ENCODE assay signal across 8 cellular contexts in the genomic region with DNA sequence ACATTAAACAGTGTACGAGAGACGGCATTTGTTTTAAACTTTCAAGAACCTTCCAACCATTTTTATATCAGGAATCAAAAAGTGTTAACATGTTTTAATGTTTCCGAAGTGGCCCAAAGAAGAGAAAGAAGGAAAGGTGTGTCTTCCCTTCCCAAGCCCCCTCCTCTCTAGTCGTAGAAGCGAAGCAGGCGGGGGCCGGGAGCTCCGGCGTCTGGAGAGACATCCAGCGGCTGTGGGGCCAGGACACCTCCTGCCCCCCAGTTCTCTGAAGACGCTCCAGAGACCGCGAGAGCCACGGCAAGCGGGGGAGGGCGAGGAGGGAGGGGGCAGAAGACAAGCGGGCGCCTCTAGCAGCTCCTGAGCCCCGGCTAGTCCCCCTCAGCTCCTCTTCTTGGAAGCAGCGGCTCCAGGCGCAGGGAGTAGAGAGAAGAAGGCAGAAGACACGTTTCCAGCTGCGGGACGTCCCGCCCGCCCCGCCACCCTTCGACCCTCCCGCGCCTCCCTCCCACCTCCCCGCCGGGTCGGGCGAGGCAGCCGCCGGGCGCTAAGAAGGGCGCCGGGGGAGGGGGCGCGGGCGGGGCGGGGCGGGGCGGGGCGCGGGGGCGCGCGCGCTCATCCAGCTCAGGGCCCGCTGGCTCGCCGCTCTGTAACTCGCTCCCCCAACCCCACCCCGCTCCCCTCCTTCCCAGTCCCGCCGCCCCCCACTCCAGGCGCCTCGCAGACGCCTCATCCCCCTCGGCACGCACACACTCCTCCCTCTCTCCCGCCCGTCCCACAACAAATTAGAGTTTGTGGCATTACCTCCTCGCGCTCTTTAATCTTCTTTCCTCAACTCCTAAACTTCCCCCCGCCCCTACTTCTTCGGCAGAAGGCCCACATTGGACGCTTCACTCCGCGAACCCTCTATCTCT. TPM values are rescaled to one million over a fixed set of nuclear protein-coding genes. Genes with fewer than 3 reads are reported as not detected.
DNase-seq lines count a peak whose midpoint lies in the region; ATAC-seq and TF ChIP-seq lines count a peak whose summit lies in the region.

A gene (minus strand): TSS at position 871 of the 911 bp plus-strand sequence.

- H3K9me3 Mint-ChIP-seq in CD14-positive monocyte (no peaks in the 10 kb centered on the region), nephron progenitor cell (peaks cover 5% of the 10 kb centered on the region)
- H3K9me3 Mint-ChIP-seq in activated T-helper 2 cell treated with anti-CD3 and anti-CD28 coated beads, Interferon-gamma antibody, Interleukin-2, Interleukin-4, amounts not matched to agents 10 μg/mL and 5 μg/mL and 100 μg/mL, durations not matched to agents 14 hours and 24 hours and 36 hours, result no peaks in the 10 kb centered on the region

- H3K36me3 Mint-ChIP-seq in CD14-positive monocyte (peaks cover 0 to 8% of the 10 kb centered on the region in 2 donors), nephron progenitor cell (ENCODE audit: low read depth) (peaks cover 15% of the 10 kb centered on the region)
- H3K36me3 Mint-ChIP-seq in activated T-helper 2 cell treated with anti-CD3 and anti-CD28 coated beads, Interferon-gamma antibody, Interleukin-2, Interleukin-4, amounts not matched to agents 10 μg/mL and 5 μg/mL and 100 μg/mL, durations not matched to agents 14 hours and 24 hours and 36 hours (ENCODE audit: low read depth), result peaks cover 14% of the 10 kb centered on the region

- H3K27me3 Mint-ChIP-seq in CD14-positive monocyte (ENCODE audit: low read depth in 3 of 3), result peaks cover 0 to 1% (median 0%) of the 10 kb centered on the region in 3 donors
- H3K27me3 Mint-ChIP-seq in activated T-helper 2 cell treated with anti-CD3 and anti-CD28 coated beads, Interferon-gamma antibody, Interleukin-2, Interleukin-4, amounts not matched to agents 10 μg/mL and 5 μg/mL and 100 μg/mL, durations not matched to agents 14 hours and 24 hours and 36 hours (ENCODE audit: low read depth), result peaks cover 6% of the 10 kb centered on the region
- peaks cover 3% of the 10 kb centered on the region for H3K27me3 Mint-ChIP-seq in nephron progenitor cell (ENCODE audit: low read depth, poor library complexity)

- no peaks in the 10 kb centered on the region for H3K9me3 ChIP-seq in stomach

- TF ChIP-seq EP300 in stomach (IDR thresholded peaks at IDR 0.05), result no peak

- peaks cover 0 to 29% (median 18%) of the 10 kb centered on the region in 4 donors for H3K4me1 ChIP-seq in stomach

- peak within 1 kb of the TSS; percentile 80 for H3K4me3 ChIP-seq in HL-60 (replicated peaks; ENCODE audit: insufficient read depth, low read length)
- H3K4me3 ChIP-seq in fibroblast of pulmonary artery (replicated peaks; ENCODE audit: low read depth, low read length), result peak within 1 kb of the TSS; percentile 83
- H3K4me3 ChIP-seq in stomach, result peak within 1 kb of the TSS; percentile 73 to 92 (median 83)

- 0 to 1% (median 0%) methylated on average over 31 to 67 of the region's 72 CpGs for WGBS in stomach, 5 donors

- H3K27ac ChIP-seq in HL-60 (replicated peaks), result peak within 1 kb of the TSS; percentile 94
- H3K27ac ChIP-seq in stomach, result peak within 1 kb of the TSS; percentile 98 to 100 (median 99)

- peak; percentile 28 for ATAC-seq in GM19438 (IDR thresholded peaks at IDR 0.05; ENCODE audit: low read depth, unreplicated experiment)

- no peak for TF ChIP-seq POLR2A in stomach (IDR thresholded peaks at IDR 0.05)

- no peak for TF ChIP-seq CTCF in CD14-positive monocyte (IDR thresholded peaks at IDR 0.05)
- TF ChIP-seq CTCF in HL-60 (IDR thresholded peaks at IDR 0.05; ENCODE audit: insufficient read depth, low read length), result no peak
- TF ChIP-seq CTCF in fibroblast of pulmonary artery (IDR thresholded peaks at IDR 0.05; ENCODE audit: low read length, missing control alignments), result no peak
- no peak for TF ChIP-seq CTCF in nephron progenitor cell (IDR thresholded peaks at IDR 0.05)
- no peak for TF ChIP-seq CTCF in stomach (IDR thresholded peaks at IDR 0.05)

- intact Hi-C loops in CD14-positive monocyte (cut with micrococcal nuclease) (loop anchor here in 1 of 2 donors (10.0 kb wide), 1 partner anchor 1092 kb away; a partner anchor contains a TSS), stomach (cut with DNase I; ENCODE audit: low total_unique reads) (no loop called here)
- intact Hi-C loops in activated T-helper 2 cell treated with anti-CD3 and anti-CD28 coated beads, Interferon-gamma antibody, Interleukin-2, Interleukin-4, amounts not matched to agents 10 μg/mL and 5 μg/mL and 100 μg/mL, durations not matched to agents 14 hours and 24 hours and 36 hours (cut with micrococcal nuclease), result loop anchor here (1.0 to 5.0 kb wide), 9 partner anchors 19 to 1449 kb away; a partner anchor contains a TSS

- DNase-seq in CD14-positive monocyte (ENCODE audit: low spot score) (peak; percentile 64), HL-60 (ENCODE audit: low read depth in 1 of 2, low spot score in 1 of 2) (peak; percentile 21 to 68), RPMI7951 (ENCODE audit: low read depth) (peak; percentile 80), fibroblast of pulmonary artery (ENCODE audit: low read depth) (peak; percentile 79), nephron progenitor cell (no peak), stomach (peak; percentile 50)
- peak; percentile 60 for DNase-seq in activated T-helper 2 cell treated with anti-CD3 and anti-CD28 coated beads, Interferon-gamma antibody, Interleukin-2, Interleukin-4, amounts not matched to agents 10 μg/mL and 5 μg/mL and 100 μg/mL, durations not matched to agents 14 hours and 24 hours and 36 hours (ENCODE audit: low spot score)

- H3K27ac Mint-ChIP-seq in CD14-positive monocyte (peak within 1 kb of the TSS; percentile 92 to 99 (median 98)), nephron progenitor cell (peak within 1 kb of the TSS; percentile 99)
- peak within 1 kb of the TSS; percentile 99 for H3K27ac Mint-ChIP-seq in activated T-helper 2 cell treated with anti-CD3 and anti-CD28 coated beads, Interferon-gamma antibody, Interleukin-2, Interleukin-4, amounts not matched to agents 10 μg/mL and 5 μg/mL and 100 μg/mL, durations not matched to agents 14 hours and 24 hours and 36 hours

- H3K4me3 Mint-ChIP-seq in CD14-positive monocyte (peak within 1 kb of the TSS; percentile 87 to 95), nephron progenitor cell (peak within 1 kb of the TSS; percentile 95)
- H3K4me3 Mint-ChIP-seq in activated T-helper 2 cell treated with anti-CD3 and anti-CD28 coated beads, Interferon-gamma antibody, Interleukin-2, Interleukin-4, amounts not matched to agents 10 μg/mL and 5 μg/mL and 100 μg/mL, durations not matched to agents 14 hours and 24 hours and 36 hours (ENCODE audit: low read depth), result peak within 1 kb of the TSS; percentile 97

- no peaks in the 10 kb centered on the region for H3K36me3 ChIP-seq in stomach

- H3K4me1 Mint-ChIP-seq in CD14-positive monocyte (peaks cover 11% of the 10 kb centered on the region), nephron progenitor cell (peaks cover 29% of the 10 kb centered on the region)
- H3K4me1 Mint-ChIP-seq in activated T-helper 2 cell treated with anti-CD3 and anti-CD28 coated beads, Interferon-gamma antibody, Interleukin-2, Interleukin-4, amounts not matched to agents 10 μg/mL and 5 μg/mL and 100 μg/mL, durations not matched to agents 14 hours and 24 hours and 36 hours (ENCODE audit: low read depth), result peaks cover 17% of the 10 kb centered on the region

- H3K27me3 ChIP-seq in HL-60 (ENCODE audit: insufficient read depth, poor library complexity, severe bottlenecking), result no peaks in the 10 kb centered on the region
- no peaks in the 10 kb centered on the region for H3K27me3 ChIP-seq in stomach

RNA-seq across cellular contexts. Expression of the gene that starts here (rescaled TPM):
- polyA plus RNA-seq in CD14-positive monocyte, result 1 to 10 TPM; 2.0 to 3.2 TPM
- 7.7 and 9.0 TPM in 2 replicates for total RNA-seq in RPMI7951 (2014; rRNA removed; shearing (Covaris generic))
- 3.3 and 4.1 TPM in 2 replicates for total RNA-seq in activated T-helper 2 cell treated with anti-CD3 and anti-CD28 coated beads, Interferon-gamma antibody, Interleukin-2, Interleukin-4, amounts not matched to agents 10 μg/mL and 5 μg/mL and 100 μg/mL, durations not matched to agents 14 hours and 24 hours and 36 hours
- 100 to 1,000 TPM in 1 of 5 donors, 10 to 100 TPM in 4; 36.2 to 149 (median 44.0) TPM for total RNA-seq in stomach
- polyA plus RNA-seq in stomach, result 1 to 10 TPM in 1 of 3 donors, under 1 TPM in 2; 0.15 to 1.6 (median 0.28) TPM
